Comparison of ENCODE assay signal across 27 cellular contexts in the genomic region with DNA sequence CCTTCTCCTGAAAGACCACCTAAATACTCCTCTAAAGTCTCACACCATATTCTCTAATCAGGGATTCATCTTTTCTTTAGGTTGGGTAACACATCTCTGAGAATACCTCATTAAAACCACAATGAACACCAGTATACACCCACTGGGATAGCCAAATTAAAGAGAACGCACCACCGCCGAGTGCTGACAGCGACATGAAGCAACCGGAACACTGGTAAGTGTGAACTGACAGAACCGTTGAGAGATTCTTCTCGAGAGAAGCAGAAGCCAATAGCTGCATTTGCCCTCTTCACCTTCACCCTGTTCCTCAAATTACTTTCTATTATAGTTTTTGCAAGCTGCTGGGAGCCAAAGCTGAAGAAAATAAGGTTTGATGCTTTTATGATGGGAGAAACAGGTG.
"Had no signal": no experiment of that assay in that cellular context is flagged by ENCODE, and none has a peak within 500 bp of the region (broad histone marks: within the 10 kb centered on the region; RNA-seq: fewer than 3 reads in every experiment).

No MANE protein-coding gene starts in this region.

- H3K4me1 ChIP-seq: neural progenitor cell, parathyroid adenoma, psoas muscle, stomach, testis, thyroid gland, transverse colon, upper lobe of left lung, vagina had no signal

- H3K4me1 Mint-ChIP-seq: mesothelial cell of epicardium; natural killer cell; nephron progenitor cell; stimulated activated naive B cell treated with anti-CD40 and anti-IgM and Interleukin-4, amounts not matched to agents 10 μg/mL and 1 μg/mL and 100 μg/mL, for 72 hours had no signal

- H3K9me3 Mint-ChIP-seq: mesothelial cell of epicardium; naive B cell; nephron progenitor cell; neural progenitor cell; stimulated activated naive B cell treated with anti-CD40 and anti-IgM and Interleukin-4, amounts not matched to agents 10 μg/mL and 1 μg/mL and 100 μg/mL, for 72 hours had no signal

- H3K27ac Mint-ChIP-seq: mesothelial cell of epicardium; naive B cell; natural killer cell; nephron progenitor cell; neural progenitor cell; stimulated activated naive B cell treated with anti-CD40 and anti-IgM and Interleukin-4, amounts not matched to agents 10 μg/mL and 1 μg/mL and 100 μg/mL, for 72 hours had no signal

- DNase-seq: islet precursor cell; mesendoderm; naive B cell; natural killer cell; nephron progenitor cell; occipital lobe; psoas muscle; stimulated activated CD4-positive, alpha-beta T cell treated with anti-CD3 and anti-CD28 coated beads, Interleukin-12 subunit alpha, Interleukin-12 subunit beta, amount 100 ng/mL, for 4 hours; stimulated activated CD4-positive, alpha-beta T cell treated with anti-CD3 and anti-CD28 coated beads, Interleukin-15, amount 100 ng/mL, for 24 hours; stimulated activated CD4-positive, alpha-beta T cell treated with anti-CD3 and anti-CD28 coated beads, Interleukin-2, amount 100 ng/mL, for 24 hours; stimulated activated CD4-positive, alpha-beta T cell treated with anti-CD3 and anti-CD28 coated beads, Interleukin-4, amount 100 ng/mL, for 1 hour; stimulated activated naive B cell treated with anti-CD40 and anti-IgM and Interleukin-4, amounts not matched to agents 10 μg/mL and 1 μg/mL and 100 μg/mL, for 72 hours; stimulated activated naive CD8-positive, alpha-beta T cell treated with anti-CD3 and anti-CD28 coated beads, Interleukin-15, Interleukin-2, amounts not matched to agents 100 U/mL and 50 U/mL, for 24 hours; stomach; testis; thyroid gland; transverse colon; upper lobe of left lung had no signal

- ATAC-seq: left lobe of liver; natural killer cell; psoas muscle; stimulated activated naive B cell treated with anti-CD40 and anti-IgM and Interleukin-4, amounts not matched to agents 10 μg/mL and 1 μg/mL and 100 μg/mL, for 72 hours; stimulated activated naive CD8-positive, alpha-beta T cell treated with anti-CD3 and anti-CD28 coated beads, Interleukin-15, Interleukin-2, amounts not matched to agents 100 U/mL and 50 U/mL, for 24 hours had no signal

- H3K36me3 ChIP-seq: neural progenitor cell, neutrophil, stomach, thyroid gland, transverse colon, upper lobe of left lung, vagina had no signal

- H3K27ac ChIP-seq: hepatocyte, neural progenitor cell, neutrophil, parathyroid adenoma, psoas muscle, skin epidermis, stomach, testis, thyroid gland, transverse colon, upper lobe of left lung, vagina had no signal

- H3K4me3 Mint-ChIP-seq: mesothelial cell of epicardium; naive B cell; natural killer cell; nephron progenitor cell; neural progenitor cell; stimulated activated naive B cell treated with anti-CD40 and anti-IgM and Interleukin-4, amounts not matched to agents 10 μg/mL and 1 μg/mL and 100 μg/mL, for 72 hours had no signal

- H3K36me3 Mint-ChIP-seq: mesothelial cell of epicardium; naive B cell; natural killer cell; neural progenitor cell; stimulated activated naive B cell treated with anti-CD40 and anti-IgM and Interleukin-4, amounts not matched to agents 10 μg/mL and 1 μg/mL and 100 μg/mL, for 72 hours had no signal

- H3K9me3 ChIP-seq: neutrophil, psoas muscle, stomach, testis, thyroid gland, transverse colon, upper lobe of left lung, vagina had no signal

- H3K27me3 ChIP-seq: hepatocyte, neural progenitor cell, neutrophil, stomach, testis, thyroid gland, transverse colon, upper lobe of left lung, vagina had no signal

- H3K4me3 ChIP-seq: hepatocyte, lung, neural progenitor cell, psoas muscle, skin epidermis, stomach, testis, thyroid gland, transverse colon, upper lobe of left lung, vagina had no signal
